In the genomic region with DNA sequence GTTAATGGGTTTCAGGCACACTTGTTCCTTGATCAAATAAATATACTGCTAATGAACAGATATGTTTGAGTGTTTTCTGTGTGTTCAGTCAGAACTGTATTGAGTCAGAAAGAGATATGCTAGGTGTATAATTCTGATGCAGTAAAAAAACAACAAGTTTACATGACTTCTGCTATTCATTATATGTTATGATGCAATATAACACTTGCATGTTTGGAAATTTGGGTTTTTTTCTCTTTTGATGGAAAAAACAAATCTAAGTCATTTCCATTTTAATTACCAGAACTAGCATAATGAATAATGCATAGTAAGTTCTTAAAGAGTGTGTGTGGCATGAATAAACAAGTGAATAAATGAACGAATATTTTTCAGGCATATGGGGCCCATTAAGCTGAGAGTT, we compare ENCODE assay signal across 7 cellular contexts.
"Had no signal": no experiment of that assay in that cellular context is flagged by ENCODE, and none has a peak within 500 bp of the region (broad histone marks: within the 10 kb centered on the region; RNA-seq: fewer than 3 reads in every experiment).

No MANE protein-coding gene starts in this region.

- FAIRE-seq: H1, HTR-8/SVneo had no signal

- H3K9ac ChIP-seq: KMS-11 had no signal

- H3K4me3 ChIP-seq: GM23338 had no signal

- DNase-seq: H9, HCEC 1CT, KBM-7 had no signal

- H3K4me2 ChIP-seq: GM23338, KMS-11 had no signal

- H3K27ac ChIP-seq: KMS-11 had no signal

- H2AFZ ChIP-seq: GM23338 had no signal

- ATAC-seq: GM23338 had no signal
